Comparison of ENCODE assay signal across 1 cellular context in genomic region chr5:60700347-60700815, GRCh38.
TF ChIP-seq lines count a peak whose summit lies in the region.

No MANE protein-coding gene starts in this region.

TF ChIP-seq in GM12878, 131 proteins besides CTCF, POLR2A, EP300 and RAD21 (continued from another document):
- no peak for TF ChIP-seq HDAC2 (IDR thresholded peaks at IDR 0.05)
- TF ChIP-seq, protein P1, sequence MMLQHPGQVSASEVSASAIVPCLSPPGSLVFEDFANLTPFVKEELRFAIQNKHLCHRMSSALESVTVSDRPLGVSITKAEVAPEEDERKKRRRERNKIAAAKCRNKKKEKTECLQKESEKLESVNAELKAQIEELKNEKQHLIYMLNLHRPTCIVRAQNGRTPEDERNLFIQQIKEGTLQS (IDR thresholded peaks at IDR 0.05; ENCODE audit: borderline replicate concordance, extremely low read depth, low read depth, low read length): no peak
- 0 out of 2 replicates have a peak, but pooled peaks have one; percentile 59 for TF ChIP-seq ZNF687 (IDR thresholded peaks at IDR 0.05)
- TF ChIP-seq, protein P2, sequence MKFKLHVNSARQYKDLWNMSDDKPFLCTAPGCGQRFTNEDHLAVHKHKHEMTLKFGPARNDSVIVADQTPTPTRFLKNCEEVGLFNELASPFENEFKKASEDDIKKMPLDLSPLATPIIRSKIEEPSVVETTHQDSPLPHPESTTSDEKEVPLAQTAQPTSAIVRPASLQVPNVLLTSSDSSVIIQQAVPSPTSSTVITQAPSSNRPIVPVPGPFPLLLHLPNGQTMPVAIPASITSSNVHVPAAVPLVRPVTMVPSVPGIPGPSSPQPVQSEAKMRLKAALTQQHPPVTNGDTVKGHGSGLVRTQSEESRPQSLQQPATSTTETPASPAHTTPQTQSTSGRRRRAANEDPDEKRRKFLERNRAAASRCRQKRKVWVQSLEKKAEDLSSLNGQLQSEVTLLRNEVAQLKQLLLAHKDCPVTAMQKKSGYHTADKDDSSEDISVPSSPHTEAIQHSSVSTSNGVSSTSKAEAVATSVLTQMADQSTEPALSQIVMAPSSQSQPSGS (IDR thresholded peaks at IDR 0.05; ENCODE audit: low read length): no peak
- 0 out of 2 replicates have a peak, but pooled peaks have one; percentile 8 for TF ChIP-seq POLR2AphosphoS5 (IDR thresholded peaks at IDR 0.05; ENCODE audit: low read length)
- no peak for TF ChIP-seq SUPT20H (IDR thresholded peaks at IDR 0.05; ENCODE audit: borderline replicate concordance, control insufficient read depth, low read depth, low read length)
- no peak for TF ChIP-seq ZNF207 (IDR thresholded peaks at IDR 0.05; ENCODE audit: borderline replicate concordance)
- TF ChIP-seq SPI1 (IDR thresholded peaks at IDR 0.05; ENCODE audit: borderline replicate concordance, insufficient read depth, low read depth, low read length): no peak
- TF ChIP-seq MXI1 (IDR thresholded peaks at IDR 0.05; ENCODE audit: low read depth, low read length): no peak
- TF ChIP-seq GATAD2B (conservative IDR thresholded peaks at IDR 0.05; ENCODE audit: low read depth): no peak
- no peak for TF ChIP-seq CEBPZ (IDR thresholded peaks at IDR 0.05; ENCODE audit: low read depth, low read length)
- no peak for TF ChIP-seq RFX5 (IDR thresholded peaks at IDR 0.05; ENCODE audit: low read depth, low read length)
- TF ChIP-seq, protein P3, sequence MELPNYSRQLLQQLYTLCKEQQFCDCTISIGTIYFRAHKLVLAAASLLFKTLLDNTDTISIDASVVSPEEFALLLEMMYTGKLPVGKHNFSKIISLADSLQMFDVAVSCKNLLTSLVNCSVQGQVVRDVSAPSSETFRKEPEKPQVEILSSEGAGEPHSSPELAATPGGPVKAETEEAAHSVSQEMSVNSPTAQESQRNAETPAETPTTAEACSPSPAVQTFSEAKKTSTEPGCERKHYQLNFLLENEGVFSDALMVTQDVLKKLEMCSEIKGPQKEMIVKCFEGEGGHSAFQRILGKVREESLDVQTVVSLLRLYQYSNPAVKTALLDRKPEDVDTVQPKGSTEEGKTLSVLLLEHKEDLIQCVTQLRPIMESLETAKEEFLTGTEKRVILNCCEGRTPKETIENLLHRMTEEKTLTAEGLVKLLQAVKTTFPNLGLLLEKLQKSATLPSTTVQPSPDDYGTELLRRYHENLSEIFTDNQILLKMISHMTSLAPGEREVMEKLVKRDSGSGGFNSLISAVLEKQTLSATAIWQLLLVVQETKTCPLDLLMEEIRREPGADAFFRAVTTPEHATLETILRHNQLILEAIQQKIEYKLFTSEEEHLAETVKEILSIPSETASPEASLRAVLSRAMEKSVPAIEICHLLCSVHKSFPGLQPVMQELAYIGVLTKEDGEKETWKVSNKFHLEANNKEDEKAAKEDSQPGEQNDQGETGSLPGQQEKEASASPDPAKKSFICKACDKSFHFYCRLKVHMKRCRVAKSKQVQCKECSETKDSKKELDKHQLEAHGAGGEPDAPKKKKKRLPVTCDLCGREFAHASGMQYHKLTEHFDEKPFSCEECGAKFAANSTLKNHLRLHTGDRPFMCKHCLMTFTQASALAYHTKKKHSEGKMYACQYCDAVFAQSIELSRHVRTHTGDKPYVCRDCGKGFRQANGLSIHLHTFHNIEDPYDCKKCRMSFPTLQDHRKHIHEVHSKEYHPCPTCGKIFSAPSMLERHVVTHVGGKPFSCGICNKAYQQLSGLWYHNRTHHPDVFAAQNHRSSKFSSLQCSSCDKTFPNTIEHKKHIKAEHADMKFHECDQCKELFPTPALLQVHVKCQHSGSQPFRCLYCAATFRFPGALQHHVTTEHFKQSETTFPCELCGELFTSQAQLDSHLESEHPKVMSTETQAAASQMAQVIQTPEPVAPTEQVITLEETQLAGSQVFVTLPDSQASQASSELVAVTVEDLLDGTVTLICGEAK (IDR thresholded peaks at IDR 0.05; ENCODE audit: borderline replicate concordance): peak; percentile 57; the same call in 1 of the 2 replicates
- TF ChIP-seq SREBF2 (IDR thresholded peaks at IDR 0.05; ENCODE audit: low read length): no peak
- TF ChIP-seq KLF5 (IDR thresholded peaks at IDR 0.05; ENCODE audit: partially characterized antibody): no peak
- TF ChIP-seq TCF12 (IDR thresholded peaks at IDR 0.05; ENCODE audit: low read depth, low read length): no peak
- TF ChIP-seq, protein P4, sequence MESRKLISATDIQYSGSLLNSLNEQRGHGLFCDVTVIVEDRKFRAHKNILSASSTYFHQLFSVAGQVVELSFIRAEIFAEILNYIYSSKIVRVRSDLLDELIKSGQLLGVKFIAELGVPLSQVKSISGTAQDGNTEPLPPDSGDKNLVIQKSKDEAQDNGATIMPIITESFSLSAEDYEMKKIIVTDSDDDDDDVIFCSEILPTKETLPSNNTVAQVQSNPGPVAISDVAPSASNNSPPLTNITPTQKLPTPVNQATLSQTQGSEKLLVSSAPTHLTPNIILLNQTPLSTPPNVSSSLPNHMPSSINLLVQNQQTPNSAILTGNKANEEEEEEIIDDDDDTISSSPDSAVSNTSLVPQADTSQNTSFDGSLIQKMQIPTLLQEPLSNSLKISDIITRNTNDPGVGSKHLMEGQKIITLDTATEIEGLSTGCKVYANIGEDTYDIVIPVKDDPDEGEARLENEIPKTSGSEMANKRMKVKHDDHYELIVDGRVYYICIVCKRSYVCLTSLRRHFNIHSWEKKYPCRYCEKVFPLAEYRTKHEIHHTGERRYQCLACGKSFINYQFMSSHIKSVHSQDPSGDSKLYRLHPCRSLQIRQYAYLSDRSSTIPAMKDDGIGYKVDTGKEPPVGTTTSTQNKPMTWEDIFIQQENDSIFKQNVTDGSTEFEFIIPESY (IDR thresholded peaks at IDR 0.05): peak; percentile 63; the same call in 1 of the 2 replicates
- TF ChIP-seq KDM1A (IDR thresholded peaks at IDR 0.05; ENCODE audit: borderline replicate concordance): no peak
- no peak for TF ChIP-seq FOS (IDR thresholded peaks at IDR 0.05; ENCODE audit: borderline replicate concordance, extremely low read depth, insufficient read length)
- TF ChIP-seq, protein P5, sequence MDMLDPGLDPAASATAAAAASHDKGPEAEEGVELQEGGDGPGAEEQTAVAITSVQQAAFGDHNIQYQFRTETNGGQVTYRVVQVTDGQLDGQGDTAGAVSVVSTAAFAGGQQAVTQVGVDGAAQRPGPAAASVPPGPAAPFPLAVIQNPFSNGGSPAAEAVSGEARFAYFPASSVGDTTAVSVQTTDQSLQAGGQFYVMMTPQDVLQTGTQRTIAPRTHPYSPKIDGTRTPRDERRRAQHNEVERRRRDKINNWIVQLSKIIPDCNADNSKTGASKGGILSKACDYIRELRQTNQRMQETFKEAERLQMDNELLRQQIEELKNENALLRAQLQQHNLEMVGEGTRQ (IDR thresholded peaks at IDR 0.05; ENCODE audit: borderline replicate concordance, low read depth, low read length): no peak
- no peak for TF ChIP-seq ZZZ3 (IDR thresholded peaks at IDR 0.05; ENCODE audit: control insufficient read depth, insufficient read length, low read depth)
